21 cellular contexts compared by ENCODE assay signal in the genomic region with DNA sequence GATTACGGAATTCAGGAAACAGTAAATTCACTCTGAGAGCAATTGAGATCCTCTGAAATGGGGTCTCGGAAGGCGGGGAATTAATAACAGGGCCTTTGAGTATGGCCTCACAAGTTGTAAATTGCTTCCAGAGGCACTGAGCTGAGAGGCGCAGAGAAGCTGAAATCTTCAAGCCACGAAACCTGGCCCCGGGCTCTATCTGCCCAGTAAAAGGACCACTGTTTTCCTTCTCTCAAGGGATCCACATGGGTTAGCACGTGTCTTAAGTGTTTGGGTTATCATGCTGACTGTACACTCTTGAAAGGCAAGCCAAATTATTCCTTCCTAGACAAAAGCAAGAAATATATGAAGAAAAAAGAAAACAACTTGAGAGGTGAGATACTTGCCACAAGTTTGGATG.
"Had no signal": no experiment of that assay in that cellular context is flagged by ENCODE, and none has a peak within 500 bp of the region (broad histone marks: within the 10 kb centered on the region; RNA-seq: fewer than 3 reads in every experiment).

No MANE protein-coding gene starts in this region.

- H3K27ac ChIP-seq: colonic mucosa, esophagus muscularis mucosa, foreskin keratinocyte, gastrocnemius medialis, heart right ventricle, left lung, lower lobe of right lung had no signal

- H3K4me1 ChIP-seq: colonic mucosa, esophagus muscularis mucosa, foreskin keratinocyte, gastrocnemius medialis, heart right ventricle, left lung, lower lobe of right lung had no signal

- H3K4me3 ChIP-seq: colonic mucosa, esophagus muscularis mucosa, gastrocnemius medialis, heart right ventricle, left lung, lower lobe of right lung, mucosa of descending colon had no signal

- H3K27me3 ChIP-seq: colonic mucosa, esophagus muscularis mucosa, foreskin keratinocyte, gastrocnemius medialis, heart right ventricle, left lung had no signal

- H3K9me3 ChIP-seq: colonic mucosa, esophagus muscularis mucosa, gastrocnemius medialis, left lung, lower lobe of right lung, mucosa of descending colon had no signal

- H3K36me3 Mint-ChIP-seq: mesothelial cell of epicardium, naive B cell had no signal

- H3K36me3 ChIP-seq: colonic mucosa, esophagus muscularis mucosa, gastrocnemius medialis, heart right ventricle, left lung, lower lobe of right lung had no signal

- ATAC-seq: effector memory CD8-positive, alpha-beta T cell; foreskin keratinocyte; gastrocnemius medialis; heart right ventricle; left cardiac atrium; left lung; left ventricle myocardium superior; lower lobe of right lung; mucosa of descending colon had no signal

- DNase-seq: colonic mucosa; cortex of kidney; effector CD8-positive, alpha-beta T cell; effector memory CD8-positive, alpha-beta T cell; endodermal cell; foreskin keratinocyte; gastrocnemius medialis; glutamatergic neuron; head of caudate nucleus; heart right ventricle; hippocampal formation; left cardiac atrium; left lung; left ventricle myocardium superior; lower lobe of right lung; mesenchymal stem cell; mucosa of descending colon; naive B cell had no signal

- H3K9me3 Mint-ChIP-seq: dendritic cell treated with granulocyte-macrophage colony-stimulating factor and Interleukin-4, amounts not matched to agents 40 ng/mL and 50 ng/mL, for 4 days; effector memory CD8-positive, alpha-beta T cell had no signal

- H3K4me1 Mint-ChIP-seq: endodermal cell, mesothelial cell of epicardium, naive B cell had no signal

- H3K27ac Mint-ChIP-seq: dendritic cell treated with granulocyte-macrophage colony-stimulating factor and Interleukin-4, amounts not matched to agents 40 ng/mL and 50 ng/mL, for 4 days; effector memory CD8-positive, alpha-beta T cell; endodermal cell; mesothelial cell of epicardium; naive B cell had no signal

- H3K27me3 Mint-ChIP-seq: dendritic cell treated with granulocyte-macrophage colony-stimulating factor and Interleukin-4, amounts not matched to agents 40 ng/mL and 50 ng/mL, for 4 days; effector memory CD8-positive, alpha-beta T cell; naive B cell had no signal

- H3K4me3 Mint-ChIP-seq: dendritic cell treated with granulocyte-macrophage colony-stimulating factor and Interleukin-4, amounts not matched to agents 40 ng/mL and 50 ng/mL, for 4 days; effector memory CD8-positive, alpha-beta T cell; endodermal cell; mesothelial cell of epicardium; naive B cell had no signal
